2 cellular contexts compared by ENCODE assay signal in the genomic region with DNA sequence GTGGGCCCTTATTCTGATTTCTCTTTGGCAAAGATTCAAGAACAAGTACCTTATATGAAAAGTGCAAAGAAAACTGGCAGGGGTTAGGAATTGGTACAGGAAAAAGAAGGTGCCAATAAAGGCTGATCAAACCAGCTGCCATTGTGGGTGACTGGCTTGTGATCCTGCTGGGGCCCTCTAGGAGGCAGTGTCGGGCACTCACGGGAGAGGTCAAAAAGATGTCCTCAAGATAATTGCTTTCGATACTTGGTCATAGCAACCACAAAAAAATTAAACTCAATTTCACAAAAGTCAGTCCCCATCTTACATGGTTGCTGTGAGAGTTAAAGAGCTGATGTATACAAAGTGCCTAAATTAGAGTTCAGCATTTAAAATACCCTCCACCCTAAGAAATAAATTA.
TF ChIP-seq lines count a peak whose summit lies in the region.

No MANE protein-coding gene starts in this region.

TF ChIP-seq in SK-N-SH, 30 proteins besides CTCF, POLR2A, EP300 and RAD21 (continued from another document):
- TF ChIP-seq, protein P1, sequence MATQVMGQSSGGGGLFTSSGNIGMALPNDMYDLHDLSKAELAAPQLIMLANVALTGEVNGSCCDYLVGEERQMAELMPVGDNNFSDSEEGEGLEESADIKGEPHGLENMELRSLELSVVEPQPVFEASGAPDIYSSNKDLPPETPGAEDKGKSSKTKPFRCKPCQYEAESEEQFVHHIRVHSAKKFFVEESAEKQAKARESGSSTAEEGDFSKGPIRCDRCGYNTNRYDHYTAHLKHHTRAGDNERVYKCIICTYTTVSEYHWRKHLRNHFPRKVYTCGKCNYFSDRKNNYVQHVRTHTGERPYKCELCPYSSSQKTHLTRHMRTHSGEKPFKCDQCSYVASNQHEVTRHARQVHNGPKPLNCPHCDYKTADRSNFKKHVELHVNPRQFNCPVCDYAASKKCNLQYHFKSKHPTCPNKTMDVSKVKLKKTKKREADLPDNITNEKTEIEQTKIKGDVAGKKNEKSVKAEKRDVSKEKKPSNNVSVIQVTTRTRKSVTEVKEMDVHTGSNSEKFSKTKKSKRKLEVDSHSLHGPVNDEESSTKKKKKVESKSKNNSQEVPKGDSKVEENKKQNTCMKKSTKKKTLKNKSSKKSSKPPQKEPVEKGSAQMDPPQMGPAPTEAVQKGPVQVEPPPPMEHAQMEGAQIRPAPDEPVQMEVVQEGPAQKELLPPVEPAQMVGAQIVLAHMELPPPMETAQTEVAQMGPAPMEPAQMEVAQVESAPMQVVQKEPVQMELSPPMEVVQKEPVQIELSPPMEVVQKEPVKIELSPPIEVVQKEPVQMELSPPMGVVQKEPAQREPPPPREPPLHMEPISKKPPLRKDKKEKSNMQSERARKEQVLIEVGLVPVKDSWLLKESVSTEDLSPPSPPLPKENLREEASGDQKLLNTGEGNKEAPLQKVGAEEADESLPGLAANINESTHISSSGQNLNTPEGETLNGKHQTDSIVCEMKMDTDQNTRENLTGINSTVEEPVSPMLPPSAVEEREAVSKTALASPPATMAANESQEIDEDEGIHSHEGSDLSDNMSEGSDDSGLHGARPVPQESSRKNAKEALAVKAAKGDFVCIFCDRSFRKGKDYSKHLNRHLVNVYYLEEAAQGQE (IDR thresholded peaks at IDR 0.05; ENCODE audit: low read depth, low read length) = no peak
- TF ChIP-seq, protein P2, sequence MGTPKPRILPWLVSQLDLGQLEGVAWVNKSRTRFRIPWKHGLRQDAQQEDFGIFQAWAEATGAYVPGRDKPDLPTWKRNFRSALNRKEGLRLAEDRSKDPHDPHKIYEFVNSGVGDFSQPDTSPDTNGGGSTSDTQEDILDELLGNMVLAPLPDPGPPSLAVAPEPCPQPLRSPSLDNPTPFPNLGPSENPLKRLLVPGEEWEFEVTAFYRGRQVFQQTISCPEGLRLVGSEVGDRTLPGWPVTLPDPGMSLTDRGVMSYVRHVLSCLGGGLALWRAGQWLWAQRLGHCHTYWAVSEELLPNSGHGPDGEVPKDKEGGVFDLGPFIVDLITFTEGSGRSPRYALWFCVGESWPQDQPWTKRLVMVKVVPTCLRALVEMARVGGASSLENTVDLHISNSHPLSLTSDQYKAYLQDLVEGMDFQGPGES (IDR thresholded peaks at IDR 0.05; ENCODE audit: low read depth, low read length) = no peak

TF ChIP-seq in SK-N-SH treated with all-trans-retinoic acid at 6 μM for 48 hours, 23 proteins besides CTCF, POLR2A, EP300 and RAD21 (continued from another document):
- TF ChIP-seq, protein P3, sequence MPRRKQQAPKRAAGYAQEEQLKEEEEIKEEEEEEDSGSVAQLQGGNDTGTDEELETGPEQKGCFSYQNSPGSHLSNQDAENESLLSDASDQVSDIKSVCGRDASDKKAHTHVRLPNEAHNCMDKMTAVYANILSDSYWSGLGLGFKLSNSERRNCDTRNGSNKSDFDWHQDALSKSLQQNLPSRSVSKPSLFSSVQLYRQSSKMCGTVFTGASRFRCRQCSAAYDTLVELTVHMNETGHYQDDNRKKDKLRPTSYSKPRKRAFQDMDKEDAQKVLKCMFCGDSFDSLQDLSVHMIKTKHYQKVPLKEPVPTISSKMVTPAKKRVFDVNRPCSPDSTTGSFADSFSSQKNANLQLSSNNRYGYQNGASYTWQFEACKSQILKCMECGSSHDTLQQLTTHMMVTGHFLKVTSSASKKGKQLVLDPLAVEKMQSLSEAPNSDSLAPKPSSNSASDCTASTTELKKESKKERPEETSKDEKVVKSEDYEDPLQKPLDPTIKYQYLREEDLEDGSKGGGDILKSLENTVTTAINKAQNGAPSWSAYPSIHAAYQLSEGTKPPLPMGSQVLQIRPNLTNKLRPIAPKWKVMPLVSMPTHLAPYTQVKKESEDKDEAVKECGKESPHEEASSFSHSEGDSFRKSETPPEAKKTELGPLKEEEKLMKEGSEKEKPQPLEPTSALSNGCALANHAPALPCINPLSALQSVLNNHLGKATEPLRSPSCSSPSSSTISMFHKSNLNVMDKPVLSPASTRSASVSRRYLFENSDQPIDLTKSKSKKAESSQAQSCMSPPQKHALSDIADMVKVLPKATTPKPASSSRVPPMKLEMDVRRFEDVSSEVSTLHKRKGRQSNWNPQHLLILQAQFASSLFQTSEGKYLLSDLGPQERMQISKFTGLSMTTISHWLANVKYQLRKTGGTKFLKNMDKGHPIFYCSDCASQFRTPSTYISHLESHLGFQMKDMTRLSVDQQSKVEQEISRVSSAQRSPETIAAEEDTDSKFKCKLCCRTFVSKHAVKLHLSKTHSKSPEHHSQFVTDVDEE (CRISPR knock-in tag; IDR thresholded peaks at IDR 0.05) = no peak
- TF ChIP-seq CSDC2 (CRISPR knock-in tag; IDR thresholded peaks at IDR 0.05) (no peak), RARB (CRISPR knock-in tag; IDR thresholded peaks at IDR 0.05) (no peak), ISL1 (CRISPR knock-in tag; IDR thresholded peaks at IDR 0.05) (no peak), TOX (CRISPR knock-in tag; IDR thresholded peaks at IDR 0.05; ENCODE audit: borderline replicate concordance) (no peak), ZFP30 (CRISPR knock-in tag; IDR thresholded peaks at IDR 0.05) (no peak), OSR1 (CRISPR knock-in tag; IDR thresholded peaks at IDR 0.05) (no peak)
- TF ChIP-seq, protein P4, sequence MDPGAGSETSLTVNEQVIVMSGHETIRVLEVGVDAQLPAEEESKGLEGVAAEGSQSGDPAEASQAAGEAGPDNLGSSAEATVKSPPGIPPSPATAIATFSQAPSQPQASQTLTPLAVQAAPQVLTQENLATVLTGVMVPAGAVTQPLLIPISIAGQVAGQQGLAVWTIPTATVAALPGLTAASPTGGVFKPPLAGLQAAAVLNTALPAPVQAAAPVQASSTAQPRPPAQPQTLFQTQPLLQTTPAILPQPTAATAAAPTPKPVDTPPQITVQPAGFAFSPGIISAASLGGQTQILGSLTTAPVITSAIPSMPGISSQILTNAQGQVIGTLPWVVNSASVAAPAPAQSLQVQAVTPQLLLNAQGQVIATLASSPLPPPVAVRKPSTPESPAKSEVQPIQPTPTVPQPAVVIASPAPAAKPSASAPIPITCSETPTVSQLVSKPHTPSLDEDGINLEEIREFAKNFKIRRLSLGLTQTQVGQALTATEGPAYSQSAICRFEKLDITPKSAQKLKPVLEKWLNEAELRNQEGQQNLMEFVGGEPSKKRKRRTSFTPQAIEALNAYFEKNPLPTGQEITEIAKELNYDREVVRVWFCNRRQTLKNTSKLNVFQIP (CRISPR knock-in tag; IDR thresholded peaks at IDR 0.05; ENCODE audit: borderline replicate concordance, low read depth) = no peak
